9 cellular contexts compared by ENCODE assay signal in the genomic region with DNA sequence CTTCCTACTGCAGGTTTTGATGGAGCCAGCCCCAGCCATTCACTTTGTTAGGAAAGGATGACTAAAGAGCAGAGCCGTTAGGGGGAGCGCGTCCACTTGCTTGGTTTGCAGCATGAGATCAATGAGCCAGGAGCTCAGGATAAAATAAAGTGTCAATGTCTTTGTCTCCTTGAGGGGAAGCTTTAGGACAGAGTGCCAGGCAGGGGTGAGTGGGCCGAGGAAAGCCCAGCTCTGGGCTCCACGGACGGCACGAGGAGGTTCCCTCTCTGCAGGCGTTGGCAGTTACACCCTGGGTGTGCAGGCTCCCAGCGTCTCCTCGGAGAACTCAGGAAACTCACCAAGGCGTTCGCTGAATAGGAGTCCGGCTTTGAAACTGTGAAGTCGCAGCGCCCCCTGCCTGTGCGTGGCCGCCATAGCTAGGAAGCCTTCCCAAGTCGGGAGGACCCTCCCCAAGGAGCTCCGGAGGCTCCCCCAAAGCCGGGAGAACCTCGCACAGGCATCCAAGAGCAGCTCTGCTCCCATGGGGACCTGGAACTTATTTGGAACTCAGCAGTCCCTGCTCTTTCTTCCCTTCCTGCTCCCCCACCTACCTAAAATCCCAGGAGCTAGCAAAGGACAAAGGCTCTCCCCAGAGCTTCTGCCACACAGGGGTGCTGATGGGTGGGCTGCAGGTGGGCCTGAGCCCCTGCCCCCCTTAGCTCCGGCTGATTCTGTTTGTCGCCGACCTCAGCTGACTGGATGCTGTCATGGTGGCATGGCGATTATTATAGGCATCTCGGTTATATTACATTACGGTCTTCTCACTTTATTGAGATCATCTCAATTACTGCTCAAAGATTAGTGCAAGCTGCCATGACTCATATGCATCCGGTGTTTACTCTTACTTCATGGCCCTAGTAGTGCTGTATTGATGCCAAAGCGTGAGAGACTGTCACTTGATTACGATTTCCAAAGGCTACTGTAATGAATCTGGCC. TPM values are rescaled to one million over a fixed set of nuclear protein-coding genes. Genes with fewer than 3 reads are reported as not detected.
DNase-seq lines count a peak whose midpoint lies in the region; ATAC-seq and TF ChIP-seq lines count a peak whose summit lies in the region.
"Had no signal": no experiment of that assay in that cellular context is flagged by ENCODE, and none has a peak within 500 bp of the region (broad histone marks: within the 10 kb centered on the region; RNA-seq: fewer than 3 reads in every experiment).

No MANE protein-coding gene starts in this region.

- peak; percentile 88 for TF ChIP-seq CTCF in foreskin fibroblast (IDR thresholded peaks at IDR 0.05; ENCODE audit: low read depth, low read length)

- H3K4me3 Mint-ChIP-seq in stimulated activated naive CD8-positive, alpha-beta T cell treated with anti-CD3 and anti-CD28 coated beads, Interleukin-15, amount 100 ng/mL, for 72 hours: peak overlapping the region in 1 of 2 donors; percentile 50

- peaks cover 18% of the 10 kb centered on the region for H3K4me1 Mint-ChIP-seq in stimulated activated naive CD8-positive, alpha-beta T cell treated with anti-CD3 and anti-CD28 coated beads, Interleukin-15, amount 100 ng/mL, for 72 hours

- peaks cover 37% of the 10 kb centered on the region for H3K27me3 ChIP-seq in neuron (ENCODE audit: insufficient read depth, low read length)

- no peaks in the 10 kb centered on the region for H3K9me3 ChIP-seq in neuron (ENCODE audit: low read length)

- DNase-seq in G401 (ENCODE audit: low spot score) (peak; percentile 84), Kasumi-1 (lab: John Stamatoyannopoulos, UW) (peak; percentile 52 to 59), RPMI7951 (ENCODE audit: low read depth) (peak; percentile 66), foreskin fibroblast (peak; percentile 65 to 90)
- DNase-seq in activated T-helper 9 cell treated with anti-CD3 and anti-CD28 coated beads, Interleukin-2, amount 50 U/mL, for 16 hours (ENCODE audit: low read depth): peak; percentile 51
- DNase-seq in stimulated activated naive CD8-positive, alpha-beta T cell treated with anti-CD3 and anti-CD28 coated beads, Interleukin-15, amount 100 ng/mL, for 72 hours: peak; percentile 57 to 58

- in situ Hi-C loops in G401 (cut with HindIII; ENCODE audit: low sequenced_read_pairs): no loop called here

- peak; percentile 68 for ATAC-seq in stimulated activated naive CD8-positive, alpha-beta T cell treated with anti-CD3 and anti-CD28 coated beads, Interleukin-15, amount 100 ng/mL, for 72 hours
- no peak for ATAC-seq in HG03342 (IDR thresholded peaks at IDR 0.05; ENCODE audit: unreplicated experiment)

- no peak overlapping the region for H3K27ac Mint-ChIP-seq in stimulated activated naive CD8-positive, alpha-beta T cell treated with anti-CD3 and anti-CD28 coated beads, Interleukin-15, amount 100 ng/mL, for 72 hours

- H3K4me3 ChIP-seq in foreskin fibroblast (ENCODE audit: low read depth in 1 of 2, low read length in 2 of 2): peak overlapping the region; percentile 2 to 42
- peak overlapping the region; percentile 23 for H3K4me3 ChIP-seq in neuron (ENCODE audit: low read length)
- H3K4me3 ChIP-seq: skin epidermis had no signal

- H2AFZ ChIP-seq in neuron (ENCODE audit: low read depth, low read length): no peak overlapping the region

- no peaks in the 10 kb centered on the region for H3K9me3 Mint-ChIP-seq in stimulated activated naive CD8-positive, alpha-beta T cell treated with anti-CD3 and anti-CD28 coated beads, Interleukin-15, amount 100 ng/mL, for 72 hours

- peaks cover 36% of the 10 kb centered on the region for H3K4me1 ChIP-seq in neuron (ENCODE audit: insufficient read depth, low read length)

- H3K27me3 Mint-ChIP-seq in stimulated activated naive CD8-positive, alpha-beta T cell treated with anti-CD3 and anti-CD28 coated beads, Interleukin-15, amount 100 ng/mL, for 72 hours: peaks cover 93% of the 10 kb centered on the region

- no peaks in the 10 kb centered on the region for H3K36me3 ChIP-seq in neuron (ENCODE audit: insufficient read depth, low read length)

RNA-seq across cellular contexts. Expression of a gene that starts 34.4 kb away (rescaled TPM):
- not detected in 2 replicates for total RNA-seq in G401 (2014; rRNA removed; shearing (Covaris generic))
- not detected in 2 replicates for total RNA-seq in RPMI7951 (2014; rRNA removed; shearing (Covaris generic))
